ENCODE assay signal across 20 cellular contexts in genomic region chr5:96196890-96197289, GRCh38.
DNase-seq lines count a peak whose midpoint lies in the region; ATAC-seq and TF ChIP-seq lines count a peak whose summit lies in the region.
"Had no signal": no experiment of that assay in that cellular context is flagged by ENCODE, and none has a peak within 500 bp of the region (broad histone marks: within the 10 kb centered on the region; RNA-seq: fewer than 3 reads in every experiment).

No MANE protein-coding gene starts in this region.

- no peaks in the 10 kb centered on the region for H3K9me3 ChIP-seq in ascending aorta
- H3K9me3 ChIP-seq in tibial artery: no peaks in the 10 kb centered on the region
- H3K9me3 ChIP-seq: BLaER1 treated with 17β-estradiol and CSF1 and Interleukin-3, amounts not matched to agents 10 nM and 100 nM; esophagus muscularis mucosa; Peyer's patch; upper lobe of left lung had no signal

- no peaks in the 10 kb centered on the region for H3K27me3 ChIP-seq in ascending aorta
- no peaks in the 10 kb centered on the region for H3K27me3 ChIP-seq in tibial artery
- H3K27me3 ChIP-seq: BLaER1 treated with 17β-estradiol and CSF1 and Interleukin-3, amounts not matched to agents 10 nM and 100 nM; esophagus muscularis mucosa; Peyer's patch; upper lobe of left lung had no signal

- peaks cover 6% of the 10 kb centered on the region for H3K27me3 Mint-ChIP-seq in activated T-helper 17 cell treated with anti-CD3 and anti-CD28 coated beads, Interleukin-2, amount 50 U/mL, for 72 hours

- no peaks in the 10 kb centered on the region for H3K9me3 Mint-ChIP-seq in activated T-helper 17 cell treated with anti-CD3 and anti-CD28 coated beads, Interleukin-2, amount 50 U/mL, for 72 hours
- H3K9me3 Mint-ChIP-seq: activated CD8-positive, alpha-beta T cell treated with anti-CD3 and anti-CD28 coated beads for 36 hours; stimulated activated naive CD8-positive, alpha-beta T cell treated with anti-CD3 and anti-CD28 coated beads, Interleukin-15, Interleukin-2, amounts not matched to agents 100 ng/mL and 50 ng/mL, for 24 hours had no signal

- no peaks in the 10 kb centered on the region for H3K4me1 Mint-ChIP-seq in activated T-helper 17 cell treated with anti-CD3 and anti-CD28 coated beads, Interleukin-2, amount 50 U/mL, for 72 hours

- ATAC-seq in Right ventricle myocardium superior (ENCODE audit: poor library complexity) (peak; percentile 36), Right ventricle myocardium inferior (no peak)
- no peak for ATAC-seq in activated T-helper 17 cell treated with anti-CD3 and anti-CD28 coated beads, Interleukin-2, amount 50 U/mL, for 72 hours (replicated peaks)
- ATAC-seq: activated CD4-positive, CD25-positive, alpha-beta regulatory T cell treated with anti-CD3 and anti-CD28 coated beads, Interleukin-2, amount 50 U/mL, for 24 hours; activated CD8-positive, alpha-beta T cell treated with anti-CD3 and anti-CD28 coated beads for 36 hours; K562 had no signal

- H3K4me1 ChIP-seq in ascending aorta (peaks cover 0 to 5% of the 10 kb centered on the region in 2 donors), tibial artery (peaks cover 0 to 24% (median 0%) of the 10 kb centered on the region in 4 donors)
- H3K4me1 ChIP-seq: upper lobe of left lung had no signal

- no peak overlapping the region for H3K27ac Mint-ChIP-seq in activated T-helper 17 cell treated with anti-CD3 and anti-CD28 coated beads, Interleukin-2, amount 50 U/mL, for 72 hours
- H3K27ac Mint-ChIP-seq: activated CD8-positive, alpha-beta T cell treated with anti-CD3 and anti-CD28 coated beads for 36 hours; stimulated activated naive CD8-positive, alpha-beta T cell treated with anti-CD3 and anti-CD28 coated beads, Interleukin-15, Interleukin-2, amounts not matched to agents 100 ng/mL and 50 ng/mL, for 24 hours had no signal

- H3K27ac ChIP-seq in ascending aorta (peak overlapping the region; percentile 1 to 48), tibial artery (no peak overlapping the region)
- H3K27ac ChIP-seq: esophagus muscularis mucosa, Peyer's patch had no signal

- H3K36me3 Mint-ChIP-seq in activated T-helper 17 cell treated with anti-CD3 and anti-CD28 coated beads, Interleukin-2, amount 50 U/mL, for 72 hours (ENCODE audit: low read depth): no peaks in the 10 kb centered on the region

- H3K36me3 ChIP-seq in ascending aorta: no peaks in the 10 kb centered on the region
- H3K36me3 ChIP-seq in tibial artery: no peaks in the 10 kb centered on the region
- H3K36me3 ChIP-seq: BLaER1 treated with 17β-estradiol and CSF1 and Interleukin-3, amounts not matched to agents 10 nM and 100 nM; esophagus muscularis mucosa; Peyer's patch; upper lobe of left lung had no signal

- intact Hi-C loops in Right ventricle myocardium superior (cut with DNase I) (no loop called here), Right ventricle myocardium inferior (cut with DNase I) (no loop called here), ascending aorta (cut with DNase I) (no loop called here), tibial artery (cut with DNase I; ENCODE audit: low total_unique reads) (no loop called here)

- H3K4me3 Mint-ChIP-seq in activated T-helper 17 cell treated with anti-CD3 and anti-CD28 coated beads, Interleukin-2, amount 50 U/mL, for 72 hours: no peak overlapping the region
- H3K4me3 Mint-ChIP-seq: activated CD8-positive, alpha-beta T cell treated with anti-CD3 and anti-CD28 coated beads for 36 hours; stimulated activated naive CD8-positive, alpha-beta T cell treated with anti-CD3 and anti-CD28 coated beads, Interleukin-15, Interleukin-2, amounts not matched to agents 100 ng/mL and 50 ng/mL, for 24 hours had no signal

- TF ChIP-seq CTCF in ascending aorta (IDR thresholded peaks at IDR 0.05) (no peak), tibial artery (IDR thresholded peaks at IDR 0.05) (no peak)

- H3K4me3 ChIP-seq in ascending aorta (no peak overlapping the region), tibial artery (no peak overlapping the region)
- H3K4me3 ChIP-seq: BLaER1 treated with 17β-estradiol and CSF1 and Interleukin-3, amounts not matched to agents 10 nM and 100 nM; esophagus muscularis mucosa; K562; Peyer's patch; upper lobe of left lung had no signal

- DNase-seq in Right ventricle myocardium superior (no peak), Right ventricle myocardium inferior (ENCODE audit: missing footprints) (no peak), ascending aorta (ENCODE audit: low spot score in 2 of 2) (no peak), medulla oblongata (ENCODE audit: extremely low spot score) (peak; percentile 33), tibial artery (no peak), NCI-H2227 (lab: John Stamatoyannopoulos, UW; ENCODE audit: unreplicated experiment) (no peak), NCI-H526 (lab: John Stamatoyannopoulos, UW) (no peak)
- DNase-seq: activated CD8-positive, alpha-beta T cell treated with anti-CD3 and anti-CD28 coated beads for 36 hours; central memory CD4-positive, alpha-beta T cell; NCI-H2171; NCI-H748 treated with DMSO at 0.1 percent for 48 hours; Peyer's patch; stimulated activated CD4-positive, alpha-beta T cell treated with anti-CD3 and anti-CD28 coated beads, Interleukin-4, amount 100 ng/mL, for 24 hours; upper lobe of left lung had no signal

Comparison
In these comparisons a context has a peak if more than half of its experiments do, and no peak if none do; other contexts are left out.
1. H3K27ac ChIP-seq: peak in ascending aorta (2 of 2); none in tibial artery (0 of 2).